Comparison of ENCODE assay signal across 10 cellular contexts in the genomic region with DNA sequence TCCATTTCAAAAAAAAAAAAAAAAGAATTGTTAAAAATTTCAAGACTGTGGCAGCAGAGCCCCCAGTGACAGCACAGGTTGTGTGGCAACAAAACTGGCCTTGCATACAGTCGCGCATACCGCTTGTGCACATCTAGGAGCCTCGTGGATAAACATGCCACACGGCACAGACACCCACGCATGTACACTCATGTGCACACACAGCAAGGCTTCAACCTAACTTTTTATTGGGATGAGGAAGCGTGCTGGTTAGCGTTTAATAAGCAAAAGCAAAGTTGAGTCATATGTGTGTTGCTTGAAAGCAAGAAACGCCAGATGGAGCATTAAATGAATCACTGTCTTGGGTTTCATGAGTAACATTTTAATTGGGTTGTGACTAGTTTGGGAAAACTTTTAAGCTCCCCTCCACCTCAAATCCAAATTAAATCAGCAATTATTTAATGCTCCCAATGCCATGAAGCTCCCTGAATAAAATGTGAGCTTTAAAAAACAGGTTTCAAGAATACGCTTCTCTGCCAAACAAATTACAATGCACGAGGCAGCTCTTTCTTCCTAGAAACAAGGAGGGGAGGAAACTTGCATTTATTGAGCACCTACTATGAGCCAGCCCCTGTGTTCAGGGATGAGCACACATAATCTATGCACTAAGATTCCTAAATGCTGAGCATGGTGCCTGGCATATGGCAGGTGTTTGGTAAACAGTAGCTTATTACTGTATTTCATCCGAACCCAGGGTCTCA. TPM values are rescaled to one million over a fixed set of nuclear protein-coding genes. Genes with fewer than 3 reads are reported as not detected.
A peak's percentile ranks its signal among the peaks of the same experiment; 100 is the strongest.
DNase-seq lines count a peak whose midpoint lies in the region; ATAC-seq lines count a peak whose summit lies in the region.
"Had no signal": no experiment of that assay in that cellular context is flagged by ENCODE, and none has a peak within 500 bp of the region (broad histone marks: within the 10 kb centered on the region; RNA-seq: fewer than 3 reads in every experiment).

No MANE protein-coding gene starts in this region.

- DNase-seq in GM03348 (ENCODE audit: low spot score) (peak; percentile 79), RPMI7951 (ENCODE audit: low read depth) (peak; percentile 95), fibroblast of peridontal ligament (ENCODE audit: extremely low read depth) (peak; percentile 98), cerebellar nuclear complex (lab: John Stamatoyannopoulos, UW) (no peak)
- DNase-seq in activated naive CD4-positive, alpha-beta T cell treated with Interleukin-2 at 50 U/mL for 16 hours, result no peak
- DNase-seq in effector CD8-positive, alpha-beta T cell (lab: John Stamatoyannopoulos, UW), result no peak
- DNase-seq: stimulated activated naive CD4-positive, alpha-beta T cell had no signal

- peak overlapping the region in 18 of 21 experiments; percentile 9 to 90 (median 72) for H3K27ac ChIP-seq in skin epidermis
- H3K27ac ChIP-seq: hepatocyte had no signal

- ATAC-seq in HG03460 (IDR thresholded peaks at IDR 0.05; ENCODE audit: unreplicated experiment), result no peak

- H3K4me3 ChIP-seq in skin epidermis, result no peak overlapping the region
- H3K4me3 ChIP-seq: hepatocyte had no signal

RNA-seq across cellular contexts. Expression of a gene that starts 35.7 kb away (rescaled TPM):
- total RNA-seq in RPMI7951 (2014; rRNA removed; shearing (Covaris generic)), result 3.3 and 8.2 TPM in 2 replicates

Comparison
In these comparisons a context has a peak if more than half of its experiments do, and no peak if none do; other contexts are left out.
1. DNase-seq: peak in GM03348 (single experiment), RPMI7951 (single experiment) and fibroblast of peridontal ligament (single experiment); none in activated naive CD4-positive, alpha-beta T cell treated with Interleukin-2 at 50 U/mL for 16 hours (single experiment), effector CD8-positive, alpha-beta T cell (single experiment) and cerebellar nuclear complex (0 of 2).